Comparison of ENCODE assay signal across 8 cellular contexts in genomic region chr17:7043544-7044268, GRCh38. TPM values are rescaled to one million over a fixed set of nuclear protein-coding genes. Genes with fewer than 3 reads are reported as not detected.
DNase-seq lines count a peak whose midpoint lies in the region; ATAC-seq and TF ChIP-seq lines count a peak whose summit lies in the region.

SLC16A11 (minus strand) TSS chr17:7044092; CDS start chr17:7043513, 579 bp downstream.

- intact Hi-C loops in left ventricle myocardium superior (cut with micrococcal nuclease) (no loop called here), sciatic nerve (cut with DNase I) (no loop called here)

- no peak for TF ChIP-seq CTCF in foreskin keratinocyte (conservative IDR thresholded peaks at IDR 0.05)

- no peak within 1 kb of the TSS for H3K27ac ChIP-seq in CD8-positive, alpha-beta memory T cell (ENCODE audit: low read depth, low read length)
- no peak within 1 kb of the TSS for H3K27ac ChIP-seq in foreskin keratinocyte

- no peaks in the 10 kb centered on the region for H3K36me3 ChIP-seq in CD8-positive, alpha-beta memory T cell (ENCODE audit: insufficient read depth, low read length)

- H3K27ac Mint-ChIP-seq in CD8-positive, alpha-beta memory T cell = peak within 1 kb of the TSS in 7 of 8 donors; percentile 57 to 99 (median 85)

- no peaks in the 10 kb centered on the region for H3K36me3 Mint-ChIP-seq in CD8-positive, alpha-beta memory T cell

- H3K27me3 Mint-ChIP-seq in CD8-positive, alpha-beta memory T cell = no peaks in the 10 kb centered on the region

- H3K4me3 ChIP-seq in CD8-positive, alpha-beta memory T cell (ENCODE audit: low read length) = peak within 1 kb of the TSS; percentile 60

- no peaks in the 10 kb centered on the region for H3K9me3 Mint-ChIP-seq in CD8-positive, alpha-beta memory T cell

- POLR2A ChIA-PET in CD8-positive, alpha-beta memory T cell (lab: Charles Lee) = no interaction called here

- peaks cover 30% of the 10 kb centered on the region for H3K4me1 ChIP-seq in CD8-positive, alpha-beta memory T cell (ENCODE audit: insufficient read depth, low read length)
- peaks cover 5% of the 10 kb centered on the region for H3K4me1 ChIP-seq in foreskin keratinocyte

- no peaks in the 10 kb centered on the region for H3K27me3 ChIP-seq in CD8-positive, alpha-beta memory T cell (ENCODE audit: insufficient read depth, low read length, poor library complexity, severe bottlenecking)
- peaks cover 22% of the 10 kb centered on the region for H3K27me3 ChIP-seq in foreskin keratinocyte

- CTCF ChIA-PET in CD8-positive, alpha-beta memory T cell (lab: Charles Lee) = interaction anchor here (1.2 to 10.0 kb wide), 4 partner anchors 8 to 252 kb away, joined by 3 to 169 read pairs (median 5); no protein-coding TSS in a partner anchor

- DNase-seq in CD8-positive, alpha-beta memory T cell = peak in 3 of 5 donors; percentile 10 to 51 (median 33)
- DNase-seq in NCI-H1436 treated with DMSO at 0.1 percent for 48 hours (lab: John Stamatoyannopoulos, UW) (peak; percentile 65), left ventricle myocardium superior (peak; percentile 67), sciatic nerve (ENCODE audit: low spot score) (no peak), foreskin keratinocyte (no peak)
- DNase-seq in activated effector memory CD4-positive, alpha-beta T cell treated with anti-CD3 and anti-CD28 coated beads, Interleukin-2, amount 50 U/mL, for 16 hours = peak; percentile 76

- H3K4me1 Mint-ChIP-seq in CD8-positive, alpha-beta memory T cell = peaks cover 36 to 54% (median 37%) of the 10 kb centered on the region in 3 donors

- peak; percentile 47 for ATAC-seq in left ventricle myocardium superior
- peak; percentile 53 for ATAC-seq in sciatic nerve
- no peak for ATAC-seq in GM18519 (IDR thresholded peaks at IDR 0.05; ENCODE audit: low FRiP score, unreplicated experiment)
- ATAC-seq in foreskin keratinocyte = no peak
- no peak for ATAC-seq in HG03280 (IDR thresholded peaks at IDR 0.05; ENCODE audit: unreplicated experiment)

- no peaks in the 10 kb centered on the region for H3K9me3 ChIP-seq in CD8-positive, alpha-beta memory T cell (ENCODE audit: low read length)

- peak within 1 kb of the TSS; percentile 81 to 90 (median 84) for H3K4me3 Mint-ChIP-seq in CD8-positive, alpha-beta memory T cell

RNA-seq across cellular contexts. Expression of gene SLC16A11, which starts in this region (rescaled TPM):
- total RNA-seq in CD8-positive, alpha-beta memory T cell = 1 to 10 TPM; 1.3 to 1.8 TPM
- 1.6 TPM for polyA plus RNA-seq in CD8-positive, alpha-beta memory T cell
- total RNA-seq in left ventricle myocardium superior = 0.47 TPM
- total RNA-seq in sciatic nerve = 0.89 TPM
- total RNA-seq in foreskin keratinocyte = 0.21 and 0.24 TPM in 2 replicates
- polyA plus RNA-seq in foreskin keratinocyte = 0.30 and 0.65 TPM in 2 replicates

Comparison
In these comparisons a context has a peak if more than half of its experiments do, and no peak if none do; other contexts are left out.
1. Peak in DNase-seq and ATAC-seq in left ventricle myocardium superior; RNA of the gene not detected or under 1 TPM.
2. Peak in ATAC-seq in sciatic nerve; RNA of the gene not detected or under 1 TPM.
3. DNase-seq: peak in CD8-positive, alpha-beta memory T cell (3 of 5), NCI-H1436 treated with DMSO at 0.1 percent for 48 hours (single experiment) and activated effector memory CD4-positive, alpha-beta T cell treated with anti-CD3 and anti-CD28 coated beads, Interleukin-2, amount 50 U/mL, for 16 hours (single experiment); none in sciatic nerve (single experiment) and foreskin keratinocyte (0 of 2).